In the genomic region with DNA sequence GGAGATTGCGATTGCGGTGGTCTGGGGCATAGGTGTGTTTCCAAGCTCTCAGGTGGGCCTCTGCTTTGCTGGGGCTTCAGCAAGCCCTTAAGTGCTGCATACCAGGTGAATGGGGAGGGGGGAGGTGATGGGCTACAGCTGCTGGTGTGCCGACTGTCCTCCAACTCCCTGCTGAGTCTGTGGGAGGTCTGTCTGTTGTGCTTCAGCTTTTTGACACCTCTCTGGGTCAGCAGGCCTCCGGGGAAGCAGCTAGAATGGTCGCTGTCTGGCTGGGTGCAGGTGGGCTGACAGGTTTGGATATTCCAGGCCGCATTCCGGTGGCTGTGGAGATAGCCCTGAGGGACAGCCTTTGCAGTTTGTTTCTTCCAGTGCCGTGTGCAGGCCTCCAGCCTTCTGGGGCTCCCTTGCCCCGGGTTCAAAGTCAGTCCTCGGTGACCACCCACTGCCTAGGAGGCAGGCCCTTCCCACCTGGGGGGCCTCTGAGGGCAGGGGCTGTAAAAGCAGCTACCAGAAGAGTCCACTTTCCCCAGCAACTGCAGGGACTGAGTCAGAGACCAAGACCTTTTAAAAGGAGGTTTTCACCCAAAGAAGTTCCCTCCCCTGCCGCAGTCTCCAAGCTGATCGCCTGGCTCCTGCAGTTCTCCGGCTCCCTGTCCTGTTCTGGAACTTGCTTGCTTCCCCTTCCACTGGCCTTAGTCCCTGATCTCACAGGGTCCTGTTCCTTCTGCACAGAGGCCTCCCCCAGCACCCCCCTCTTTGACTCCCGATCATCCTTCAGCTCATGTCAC, we compare ENCODE assay signal across 1 cellular context.
A peak's percentile ranks its signal among the peaks of the same experiment; 100 is the strongest.
TF ChIP-seq lines count a peak whose summit lies in the region.

No MANE protein-coding gene starts in this region.

TF ChIP-seq in K562, 482 proteins besides CTCF, POLR2A, EP300 and RAD21 (continues in another document):
- TF ChIP-seq ZNF133 (CRISPR knock-in tag; IDR thresholded peaks at IDR 0.05) (no peak), JUNB (CRISPR knock-in tag; conservative IDR thresholded peaks at IDR 0.05) (no peak), ZNF217 (CRISPR knock-in tag; IDR thresholded peaks at IDR 0.05) (0 out of 2 replicates have a peak, but pooled peaks have one; percentile 33), PURB (CRISPR knock-in tag; IDR thresholded peaks at IDR 0.05; ENCODE audit: low read depth) (no peak), ZNF696 (CRISPR knock-in tag; conservative IDR thresholded peaks at IDR 0.05) (no peak), RBBP5 (IDR thresholded peaks at IDR 0.05; ENCODE audit: borderline replicate concordance, insufficient read depth, low read length, poor library complexity, severe bottlenecking) (no peak), IRF2 (CRISPR knock-in tag; IDR thresholded peaks at IDR 0.05) (no peak), KLF16 (IDR thresholded peaks at IDR 0.05) (no peak), CBX5 (IDR thresholded peaks at IDR 0.05; ENCODE audit: borderline replicate concordance, low read depth) (no peak), CCAR2 (IDR thresholded peaks at IDR 0.05; ENCODE audit: low read depth, low read length) (no peak), CTBP1 (IDR thresholded peaks at IDR 0.05; ENCODE audit: borderline replicate concordance) (no peak), ZNF140 (CRISPR knock-in tag; IDR thresholded peaks at IDR 0.05) (no peak), CBX2 (IDR thresholded peaks at IDR 0.05; ENCODE audit: insufficient read depth, low read length, poor library complexity, severe bottlenecking) (no peak), RFX5 (IDR thresholded peaks at IDR 0.05; ENCODE audit: low read depth, low read length) (no peak), ZNF41 (CRISPR knock-in tag; conservative IDR thresholded peaks at IDR 0.05) (no peak), ZFP30 (CRISPR knock-in tag; IDR thresholded peaks at IDR 0.05; ENCODE audit: borderline replicate concordance) (no peak), SUPT5H (IDR thresholded peaks at IDR 0.05) (peak; percentile 41; the same call in 1 of the 2 replicates), SRF (CRISPR knock-in tag; IDR thresholded peaks at IDR 0.05) (no peak), MCM2 (IDR thresholded peaks at IDR 0.05; ENCODE audit: low read depth) (no peak), BCL6 (CRISPR knock-in tag; IDR thresholded peaks at IDR 0.05) (no peak), ZNF239 (CRISPR knock-in tag; IDR thresholded peaks at IDR 0.05) (no peak), HNRNPK (IDR thresholded peaks at IDR 0.05; ENCODE audit: low read depth, low read length, poor library complexity, severe bottlenecking) (no peak), FIP1L1 (IDR thresholded peaks at IDR 0.05; ENCODE audit: low read depth, low read length, poor library complexity, severe bottlenecking) (peak; percentile 61), FOXA3 (CRISPR knock-in tag; conservative IDR thresholded peaks at IDR 0.05 in 1 of 2, IDR thresholded peaks at IDR 0.05 in 1 of 2) (no peak), L3MBTL2 (IDR thresholded peaks at IDR 0.05) (no peak), PRMT5 (CRISPR knock-in tag; IDR thresholded peaks at IDR 0.05) (no peak), TRIM28 (IDR thresholded peaks at IDR 0.05) (no peak), FOSL1 (tag; conservative IDR thresholded peaks at IDR 0.05) (no peak), ZNF644 (tag; IDR thresholded peaks at IDR 0.05; ENCODE audit: low read depth) (no peak), MEF2D (tag; conservative IDR thresholded peaks at IDR 0.05; ENCODE audit: low read depth) (no peak)
- TF ChIP-seq, protein P1, sequence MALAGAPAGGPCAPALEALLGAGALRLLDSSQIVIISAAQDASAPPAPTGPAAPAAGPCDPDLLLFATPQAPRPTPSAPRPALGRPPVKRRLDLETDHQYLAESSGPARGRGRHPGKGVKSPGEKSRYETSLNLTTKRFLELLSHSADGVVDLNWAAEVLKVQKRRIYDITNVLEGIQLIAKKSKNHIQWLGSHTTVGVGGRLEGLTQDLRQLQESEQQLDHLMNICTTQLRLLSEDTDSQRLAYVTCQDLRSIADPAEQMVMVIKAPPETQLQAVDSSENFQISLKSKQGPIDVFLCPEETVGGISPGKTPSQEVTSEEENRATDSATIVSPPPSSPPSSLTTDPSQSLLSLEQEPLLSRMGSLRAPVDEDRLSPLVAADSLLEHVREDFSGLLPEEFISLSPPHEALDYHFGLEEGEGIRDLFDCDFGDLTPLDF (CRISPR knock-in tag; IDR thresholded peaks at IDR 0.05) = no peak
- TF ChIP-seq, protein P2, sequence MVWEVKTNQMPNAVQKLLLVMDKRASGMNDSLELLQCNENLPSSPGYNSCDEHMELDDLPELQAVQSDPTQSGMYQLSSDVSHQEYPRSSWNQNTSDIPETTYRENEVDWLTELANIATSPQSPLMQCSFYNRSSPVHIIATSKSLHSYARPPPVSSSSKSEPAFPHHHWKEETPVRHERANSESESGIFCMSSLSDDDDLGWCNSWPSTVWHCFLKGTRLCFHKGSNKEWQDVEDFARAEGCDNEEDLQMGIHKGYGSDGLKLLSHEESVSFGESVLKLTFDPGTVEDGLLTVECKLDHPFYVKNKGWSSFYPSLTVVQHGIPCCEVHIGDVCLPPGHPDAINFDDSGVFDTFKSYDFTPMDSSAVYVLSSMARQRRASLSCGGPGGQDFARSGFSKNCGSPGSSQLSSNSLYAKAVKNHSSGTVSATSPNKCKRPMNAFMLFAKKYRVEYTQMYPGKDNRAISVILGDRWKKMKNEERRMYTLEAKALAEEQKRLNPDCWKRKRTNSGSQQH (CRISPR knock-in tag; IDR thresholded peaks at IDR 0.05) = 0 out of 2 replicates have a peak, but pooled peaks have one; percentile 59
- TF ChIP-seq, protein P3, sequence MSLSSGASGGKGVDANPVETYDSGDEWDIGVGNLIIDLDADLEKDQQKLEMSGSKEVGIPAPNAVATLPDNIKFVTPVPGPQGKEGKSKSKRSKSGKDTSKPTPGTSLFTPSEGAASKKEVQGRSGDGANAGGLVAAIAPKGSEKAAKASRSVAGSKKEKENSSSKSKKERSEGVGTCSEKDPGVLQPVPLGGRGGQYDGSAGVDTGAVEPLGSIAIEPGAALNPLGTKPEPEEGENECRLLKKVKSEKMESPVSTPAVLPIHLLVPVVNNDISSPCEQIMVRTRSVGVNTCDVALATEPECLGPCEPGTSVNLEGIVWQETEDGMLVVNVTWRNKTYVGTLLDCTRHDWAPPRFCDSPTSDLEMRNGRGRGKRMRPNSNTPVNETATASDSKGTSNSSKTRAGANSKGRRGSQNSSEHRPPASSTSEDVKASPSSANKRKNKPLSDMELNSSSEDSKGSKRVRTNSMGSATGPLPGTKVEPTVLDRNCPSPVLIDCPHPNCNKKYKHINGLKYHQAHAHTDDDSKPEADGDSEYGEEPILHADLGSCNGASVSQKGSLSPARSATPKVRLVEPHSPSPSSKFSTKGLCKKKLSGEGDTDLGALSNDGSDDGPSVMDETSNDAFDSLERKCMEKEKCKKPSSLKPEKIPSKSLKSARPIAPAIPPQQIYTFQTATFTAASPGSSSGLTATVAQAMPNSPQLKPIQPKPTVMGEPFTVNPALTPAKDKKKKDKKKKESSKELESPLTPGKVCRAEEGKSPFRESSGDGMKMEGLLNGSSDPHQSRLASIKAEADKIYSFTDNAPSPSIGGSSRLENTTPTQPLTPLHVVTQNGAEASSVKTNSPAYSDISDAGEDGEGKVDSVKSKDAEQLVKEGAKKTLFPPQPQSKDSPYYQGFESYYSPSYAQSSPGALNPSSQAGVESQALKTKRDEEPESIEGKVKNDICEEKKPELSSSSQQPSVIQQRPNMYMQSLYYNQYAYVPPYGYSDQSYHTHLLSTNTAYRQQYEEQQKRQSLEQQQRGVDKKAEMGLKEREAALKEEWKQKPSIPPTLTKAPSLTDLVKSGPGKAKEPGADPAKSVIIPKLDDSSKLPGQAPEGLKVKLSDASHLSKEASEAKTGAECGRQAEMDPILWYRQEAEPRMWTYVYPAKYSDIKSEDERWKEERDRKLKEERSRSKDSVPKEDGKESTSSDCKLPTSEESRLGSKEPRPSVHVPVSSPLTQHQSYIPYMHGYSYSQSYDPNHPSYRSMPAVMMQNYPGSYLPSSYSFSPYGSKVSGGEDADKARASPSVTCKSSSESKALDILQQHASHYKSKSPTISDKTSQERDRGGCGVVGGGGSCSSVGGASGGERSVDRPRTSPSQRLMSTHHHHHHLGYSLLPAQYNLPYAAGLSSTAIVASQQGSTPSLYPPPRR (CRISPR knock-in tag; IDR thresholded peaks at IDR 0.05; ENCODE audit: borderline replicate concordance) = no peak
- TF ChIP-seq, protein P4, sequence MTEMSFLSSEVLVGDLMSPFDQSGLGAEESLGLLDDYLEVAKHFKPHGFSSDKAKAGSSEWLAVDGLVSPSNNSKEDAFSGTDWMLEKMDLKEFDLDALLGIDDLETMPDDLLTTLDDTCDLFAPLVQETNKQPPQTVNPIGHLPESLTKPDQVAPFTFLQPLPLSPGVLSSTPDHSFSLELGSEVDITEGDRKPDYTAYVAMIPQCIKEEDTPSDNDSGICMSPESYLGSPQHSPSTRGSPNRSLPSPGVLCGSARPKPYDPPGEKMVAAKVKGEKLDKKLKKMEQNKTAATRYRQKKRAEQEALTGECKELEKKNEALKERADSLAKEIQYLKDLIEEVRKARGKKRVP (CRISPR knock-in tag; IDR thresholded peaks at IDR 0.05) = no peak
- TF ChIP-seq, protein P5, sequence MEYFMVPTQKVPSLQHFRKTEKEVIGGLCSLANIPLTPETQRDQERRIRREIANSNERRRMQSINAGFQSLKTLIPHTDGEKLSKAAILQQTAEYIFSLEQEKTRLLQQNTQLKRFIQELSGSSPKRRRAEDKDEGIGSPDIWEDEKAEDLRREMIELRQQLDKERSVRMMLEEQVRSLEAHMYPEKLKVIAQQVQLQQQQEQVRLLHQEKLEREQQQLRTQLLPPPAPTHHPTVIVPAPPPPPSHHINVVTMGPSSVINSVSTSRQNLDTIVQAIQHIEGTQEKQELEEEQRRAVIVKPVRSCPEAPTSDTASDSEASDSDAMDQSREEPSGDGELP (CRISPR knock-in tag; IDR thresholded peaks at IDR 0.05; ENCODE audit: borderline replicate concordance) = peak; percentile 35; the same call in 1 of the 2 replicates
- TF ChIP-seq, protein P6, sequence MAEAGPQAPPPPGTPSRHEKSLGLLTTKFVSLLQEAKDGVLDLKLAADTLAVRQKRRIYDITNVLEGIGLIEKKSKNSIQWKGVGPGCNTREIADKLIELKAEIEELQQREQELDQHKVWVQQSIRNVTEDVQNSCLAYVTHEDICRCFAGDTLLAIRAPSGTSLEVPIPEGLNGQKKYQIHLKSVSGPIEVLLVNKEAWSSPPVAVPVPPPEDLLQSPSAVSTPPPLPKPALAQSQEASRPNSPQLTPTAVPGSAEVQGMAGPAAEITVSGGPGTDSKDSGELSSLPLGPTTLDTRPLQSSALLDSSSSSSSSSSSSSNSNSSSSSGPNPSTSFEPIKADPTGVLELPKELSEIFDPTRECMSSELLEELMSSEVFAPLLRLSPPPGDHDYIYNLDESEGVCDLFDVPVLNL (CRISPR knock-in tag; IDR thresholded peaks at IDR 0.05; ENCODE audit: low read depth) = no peak
- TF ChIP-seq, protein P7, sequence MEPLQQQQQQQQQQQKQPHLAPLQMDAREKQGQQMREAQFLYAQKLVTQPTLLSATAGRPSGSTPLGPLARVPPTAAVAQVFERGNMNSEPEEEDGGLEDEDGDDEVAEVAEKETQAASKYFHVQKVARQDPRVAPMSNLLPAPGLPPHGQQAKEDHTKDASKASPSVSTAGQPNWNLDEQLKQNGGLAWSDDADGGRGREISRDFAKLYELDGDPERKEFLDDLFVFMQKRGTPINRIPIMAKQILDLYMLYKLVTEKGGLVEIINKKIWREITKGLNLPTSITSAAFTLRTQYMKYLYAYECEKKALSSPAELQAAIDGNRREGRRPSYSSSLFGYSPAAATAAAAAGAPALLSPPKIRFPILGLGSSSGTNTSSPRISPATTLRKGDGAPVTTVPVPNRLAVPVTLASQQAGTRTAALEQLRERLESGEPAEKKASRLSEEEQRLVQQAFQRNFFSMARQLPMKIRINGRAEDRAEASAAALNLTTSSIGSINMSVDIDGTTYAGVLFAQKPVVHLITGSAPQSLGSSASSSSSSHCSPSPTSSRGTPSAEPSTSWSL (CRISPR knock-in tag; IDR thresholded peaks at IDR 0.05; ENCODE audit: borderline replicate concordance) = no peak
